1 cellular context compared by ENCODE assay signal in genomic region chr1:26540346-26540745, GRCh38.
TF ChIP-seq lines count a peak whose summit lies in the region.

No MANE protein-coding gene starts in this region.

TF ChIP-seq in IMR-90, 13 proteins besides CTCF, POLR2A, EP300 and RAD21:
- no peak for TF ChIP-seq CHD1 (IDR thresholded peaks at IDR 0.05; ENCODE audit: low read depth, low read length)
- TF ChIP-seq MXI1 (IDR thresholded peaks at IDR 0.05; ENCODE audit: borderline replicate concordance, low read depth, low read length) = no peak
- TF ChIP-seq NFE2L2 (IDR thresholded peaks at IDR 0.05; ENCODE audit: low read depth, low read length) = no peak
- TF ChIP-seq MAFK (IDR thresholded peaks at IDR 0.05; ENCODE audit: low read depth, low read length) = no peak
- TF ChIP-seq RCOR1 (IDR thresholded peaks at IDR 0.05; ENCODE audit: insufficient replicate concordance, low read length) = no peak
- TF ChIP-seq BHLHE40 (IDR thresholded peaks at IDR 0.05; ENCODE audit: low read depth, low read length) = no peak
- no peak for TF ChIP-seq SMC3 (IDR thresholded peaks at IDR 0.05; ENCODE audit: low read depth, low read length)
- TF ChIP-seq FOS (IDR thresholded peaks at IDR 0.05; ENCODE audit: low read depth, low read length) = no peak
- TF ChIP-seq RFX5 (IDR thresholded peaks at IDR 0.05; ENCODE audit: low read depth, low read length) = no peak
- no peak for TF ChIP-seq MAZ (IDR thresholded peaks at IDR 0.05; ENCODE audit: borderline replicate concordance, low read depth, low read length)
- TF ChIP-seq USF2 (IDR thresholded peaks at IDR 0.05; ENCODE audit: low read depth, low read length) = no peak
- TF ChIP-seq ELK1 (IDR thresholded peaks at IDR 0.05; ENCODE audit: borderline replicate concordance, low read depth, low read length) = no peak
- TF ChIP-seq CEBPB (IDR thresholded peaks at IDR 0.05; ENCODE audit: low read depth, low read length) = no peak
